In the genomic region with DNA sequence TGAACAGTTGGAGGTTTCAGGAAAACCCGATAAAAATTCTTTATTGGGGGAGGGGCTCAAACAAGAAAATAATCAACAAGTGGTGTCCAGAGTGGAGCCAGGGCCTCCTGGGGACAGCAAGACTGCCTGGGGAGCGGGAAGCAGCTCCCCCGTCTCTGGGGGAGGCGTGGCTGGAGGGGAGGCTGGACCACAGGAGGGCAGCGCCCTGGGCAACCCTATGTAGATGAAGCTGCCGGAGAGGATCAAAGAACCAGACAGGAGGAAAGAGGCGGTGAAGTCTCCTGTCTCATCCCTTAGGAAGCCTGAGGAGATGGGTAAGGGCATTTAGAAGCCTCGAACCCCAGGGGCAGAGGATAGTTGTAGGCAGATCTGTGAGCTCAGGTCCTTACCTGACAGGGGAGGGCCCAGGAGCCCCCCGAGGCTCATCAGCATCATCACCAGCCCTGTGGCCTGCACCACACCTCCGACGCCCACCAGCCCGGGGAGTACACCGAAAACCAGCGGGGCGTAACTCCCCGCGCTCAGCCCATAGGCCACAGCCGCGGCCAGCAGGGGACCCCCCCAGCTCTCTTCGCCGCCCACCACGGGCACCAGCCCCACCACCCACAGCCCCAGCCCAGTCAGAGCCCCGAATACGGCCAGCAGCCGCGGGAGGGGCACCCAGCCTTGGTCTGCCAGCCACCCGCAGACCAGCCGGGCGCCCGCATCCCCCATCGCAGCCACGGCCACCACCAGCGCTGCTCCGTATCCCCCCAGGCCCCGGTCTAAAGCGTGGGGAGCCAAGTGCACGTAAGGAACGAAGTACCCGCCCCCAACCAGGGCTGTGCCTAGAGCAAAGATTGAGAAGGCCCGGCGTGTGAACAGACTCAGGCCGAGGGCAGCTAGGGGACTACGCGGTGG, we compare ENCODE assay signal across 11 cellular contexts. TPM values are rescaled to one million over a fixed set of nuclear protein-coding genes. Genes with fewer than 3 reads are reported as not detected.
DNase-seq lines count a peak whose midpoint lies in the region; ATAC-seq, FAIRE-seq and TF ChIP-seq lines count a peak whose summit lies in the region.
"Had no signal": no experiment of that assay in that cellular context is flagged by ENCODE, and none has a peak within 500 bp of the region (broad histone marks: within the 10 kb centered on the region; RNA-seq: fewer than 3 reads in every experiment).

No MANE protein-coding gene starts in this region.

- H2AFZ ChIP-seq in endothelial cell of umbilical vein (ENCODE audit: low read depth, low read length) = peak overlapping the region; percentile 11
- H2AFZ ChIP-seq in neuronal stem cell (ENCODE audit: low read length) = no peak overlapping the region

- H3K4me2 ChIP-seq in endothelial cell of umbilical vein (ENCODE audit: insufficient read depth, low read length) (no peak overlapping the region), neuronal stem cell (ENCODE audit: insufficient read depth, low read length, poor library complexity, severe bottlenecking) (peak overlapping the region; percentile 33)

- H3K36me3 ChIP-seq in endothelial cell of umbilical vein (ENCODE audit: control insufficient read depth in 2 of 2, extremely low read depth in 1 of 2, insufficient read depth in 2 of 2, low read length in 2 of 2) (no peaks in the 10 kb centered on the region), neuronal stem cell (replicated peaks in 1 of 2; ENCODE audit: control insufficient read depth in 2 of 2, insufficient read depth in 2 of 2, low read length in 2 of 2) (no peaks in the 10 kb centered on the region), SJCRH30 (no peaks in the 10 kb centered on the region)

- H3K27ac Mint-ChIP-seq in Calu3 (ENCODE audit: unreplicated experiment) (peak overlapping the region; percentile 44), T-helper 17 cell (peak overlapping the region; percentile 78)

- intact Hi-C loops in Calu3 (cut with micrococcal nuclease; ENCODE audit: unreplicated experiment) = no loop called here
- intact Hi-C loops in endothelial cell of umbilical vein (cut with micrococcal nuclease) = no loop called here

- TF ChIP-seq POLR2A in endothelial cell of umbilical vein (IDR thresholded peaks at IDR 0.05; ENCODE audit: low read depth, low read length) = no peak

- no peaks in the 10 kb centered on the region for H3K79me2 ChIP-seq in endothelial cell of umbilical vein (ENCODE audit: control insufficient read depth, insufficient read depth, low read length)

- DNase-seq in Calu3 = no peak
- no peak for DNase-seq in T-helper 17 cell
- DNase-seq in endothelial cell of umbilical vein (ENCODE audit: low read depth, low spot score) = no peak
- no peak for DNase-seq in neuronal stem cell (ENCODE audit: low spot score)
- DNase-seq in NCI-H2196 treated with DMSO at 0.1 percent for 48 hours (lab: John Stamatoyannopoulos, UW; ENCODE audit: unreplicated experiment) = no peak
- no peak for DNase-seq in SJCRH30
- no peak for DNase-seq in EL
- DNase-seq: NCI-H1092 treated with DMSO at 0.1 percent for 48 hours had no signal

- H3K18ac ChIP-seq in neuronal stem cell (ENCODE audit: low read length) = peak overlapping the region; percentile 95

- H4K91ac ChIP-seq in neuronal stem cell (ENCODE audit: low read depth, low read length, poor library complexity) = no peak overlapping the region

- CTCF ChIA-PET in Calu3 (lab: Charles Lee) = no interaction called here
- CTCF ChIA-PET in endothelial cell of umbilical vein (lab: Charles Lee) = interaction anchor here (0.6 to 0.8 kb wide), 2 partner anchors 176 to 255 kb away, joined by 3 read pairs; no protein-coding TSS in a partner anchor

- TF ChIP-seq CTCF in Calu3 (IDR thresholded peaks at IDR 0.05; ENCODE audit: unreplicated experiment) (no peak), endothelial cell of umbilical vein (IDR thresholded peaks at IDR 0.05; ENCODE audit: extremely low read depth in 1 of 2, insufficient read depth in 1 of 2, low read depth in 1 of 2, low read length in 2 of 2) (no peak)

- no peak overlapping the region for H3K27ac ChIP-seq in endothelial cell of umbilical vein (ENCODE audit: insufficient read depth, low read depth, low read length)
- no peak overlapping the region for H3K27ac ChIP-seq in neuronal stem cell (replicated peaks; ENCODE audit: low read length)
- no peak overlapping the region for H3K27ac ChIP-seq in SJCRH30

- H2BK12ac ChIP-seq in neuronal stem cell (ENCODE audit: low read length) = no peak overlapping the region

- no peak for FAIRE-seq in endothelial cell of umbilical vein (lab: Jason Lieb, UNC)

- H3K4me1 Mint-ChIP-seq in Calu3 (ENCODE audit: low read depth, unreplicated experiment) = peaks cover 21% of the 10 kb centered on the region
- H3K4me1 Mint-ChIP-seq in T-helper 17 cell = peaks cover 32% of the 10 kb centered on the region

- no peaks in the 10 kb centered on the region for H3K9me3 ChIP-seq in T-helper 17 cell (ENCODE audit: control insufficient read depth, low read length, poor library complexity, severe bottlenecking)
- no peaks in the 10 kb centered on the region for H3K9me3 ChIP-seq in endothelial cell of umbilical vein (replicated peaks; ENCODE audit: control insufficient read depth, insufficient read depth, low read length)
- peaks cover 0 to 7% of the 10 kb centered on the region in 2 donors for H3K9me3 ChIP-seq in neuronal stem cell (replicated peaks in 1 of 2; ENCODE audit: control insufficient read depth in 2 of 2, insufficient read depth in 1 of 2, low read depth in 1 of 2, low read length in 2 of 2)
- H3K9me3 ChIP-seq in SJCRH30 (replicated peaks) = no peaks in the 10 kb centered on the region

- no CpG with 5 or more reads among the region's 44 CpGs for WGBS in neuronal stem cell (ENCODE audit: extremely low coverage in 2 of 2, insufficient read length in 2 of 2, insufficient replicate concordance in 1 of 2), 2 donors

- H2BK15ac ChIP-seq in neuronal stem cell (ENCODE audit: low read length) = peak overlapping the region; percentile 85

- H3K36me3 Mint-ChIP-seq in Calu3 (ENCODE audit: insufficient read depth, unreplicated experiment) (peaks cover 32% of the 10 kb centered on the region), T-helper 17 cell (ENCODE audit: low read depth) (no peaks in the 10 kb centered on the region)

- peak; percentile 20 for ATAC-seq in T-helper 17 cell
- no peak for ATAC-seq in GM18498 (IDR thresholded peaks at IDR 0.05; ENCODE audit: unreplicated experiment)
- ATAC-seq: HCT116 had no signal

- peaks cover 3% of the 10 kb centered on the region for H3K79me1 ChIP-seq in neuronal stem cell (ENCODE audit: low read depth, low read length)

- no peak overlapping the region for H3K4ac ChIP-seq in neuronal stem cell (ENCODE audit: low read length)

- H3K9ac ChIP-seq in endothelial cell of umbilical vein (replicated peaks; ENCODE audit: extremely low read depth, insufficient read depth, low read length) (no peak overlapping the region), neuronal stem cell (ENCODE audit: low read depth, low read length, poor library complexity) (peak overlapping the region; percentile 21)

- BruUV-seq in Calu3 (replicated peaks; lab: Mats Ljungman, UMichigan) (no TSS peak), endothelial cell of umbilical vein (replicated peaks; lab: Mats Ljungman, UMichigan) (no TSS peak)

- POLR2A ChIA-PET in endothelial cell of umbilical vein (lab: Charles Lee) = no interaction called here

- H2AK5ac ChIP-seq in neuronal stem cell (ENCODE audit: low read depth, low read length) = peak overlapping the region; percentile 94

- H3K4me3 ChIP-seq in endothelial cell of umbilical vein (replicated peaks in 1 of 3; ENCODE audit: insufficient read depth in 1 of 3, low read depth in 1 of 3, low read length in 3 of 3) = no peak overlapping the region
- H3K4me3 ChIP-seq in neuronal stem cell (ENCODE audit: low read length in 2 of 2) = no peak overlapping the region
- H3K4me3 ChIP-seq in SJCRH30 = no peak overlapping the region

- dilution Hi-C loops in endothelial cell of umbilical vein (cut with MboI; ENCODE audit: extremely low pct_ligation_motif_present, low sequenced_read_pairs) = no loop called here

- no peak overlapping the region for H2BK5ac ChIP-seq in neuronal stem cell (ENCODE audit: low read length)

- peak overlapping the region; percentile 71 for H3K14ac ChIP-seq in neuronal stem cell (ENCODE audit: low read length)

- H4K20me1 ChIP-seq in endothelial cell of umbilical vein (replicated peaks; ENCODE audit: control insufficient read depth, extremely low read depth, insufficient read depth, low read length) = no peaks in the 10 kb centered on the region

- H3K4me3 Mint-ChIP-seq in Calu3 (ENCODE audit: low read depth, unreplicated experiment) = peak overlapping the region; percentile 32
- peak overlapping the region; percentile 86 for H3K4me3 Mint-ChIP-seq in T-helper 17 cell

- H2BK120ac ChIP-seq in neuronal stem cell (ENCODE audit: low read depth, low read length) = no peak overlapping the region

- peak overlapping the region; percentile 65 for H4K8ac ChIP-seq in neuronal stem cell (ENCODE audit: low read depth, low read length)

- H3K9me3 Mint-ChIP-seq in Calu3 (ENCODE audit: low read depth, unreplicated experiment) = no peaks in the 10 kb centered on the region

- H3K27me3 Mint-ChIP-seq in Calu3 (ENCODE audit: unreplicated experiment) = no peaks in the 10 kb centered on the region
- no peaks in the 10 kb centered on the region for H3K27me3 Mint-ChIP-seq in T-helper 17 cell

- no peaks in the 10 kb centered on the region for H3K9me1 ChIP-seq in endothelial cell of umbilical vein (replicated peaks; ENCODE audit: control insufficient read depth, extremely low read depth, insufficient read depth, low read length)

- H3K23ac ChIP-seq in neuronal stem cell (ENCODE audit: low read depth, low read length, poor library complexity) = peak overlapping the region; percentile 95

- H3K4me1 ChIP-seq in endothelial cell of umbilical vein (ENCODE audit: control insufficient read depth, extremely low read depth, insufficient read depth, low read length) (peaks cover 32% of the 10 kb centered on the region), neuronal stem cell (ENCODE audit: control insufficient read depth in 2 of 2, insufficient read depth in 1 of 2, low read depth in 1 of 2, low read length in 2 of 2) (peaks cover 15 to 26% of the 10 kb centered on the region in 2 donors), SJCRH30 (no peaks in the 10 kb centered on the region)

- H3K27me3 ChIP-seq in endothelial cell of umbilical vein (ENCODE audit: control insufficient read depth in 2 of 2, insufficient read depth in 2 of 2, low read length in 2 of 2) (no peaks in the 10 kb centered on the region), neuronal stem cell (ENCODE audit: control insufficient read depth in 3 of 3, insufficient read depth in 3 of 3, low read depth in 1 of 3, low read length in 3 of 3) (peaks cover 0 to 48% (median 21%) of the 10 kb centered on the region in 3 experiments), SJCRH30 (no peaks in the 10 kb centered on the region)

RNA-seq across cellular contexts. Expression of gene SLC16A11, which starts 2.0 kb away (rescaled TPM):
- total RNA-seq in Calu3 (2022) = not detected in 2 replicates
- under 1 TPM in 1 of 2 donors, not detected in 1; 0.40 TPM for total RNA-seq in T-helper 17 cell
- total RNA-seq in endothelial cell of umbilical vein = 0.53 and 0.95 TPM in 2 replicates
- 1.1 and 1.4 TPM in 2 replicates for polyA plus RNA-seq in endothelial cell of umbilical vein
- polyA plus RNA-seq in endothelial cell of umbilical vein (2011; cell fraction: cytosol; rRNA removed) = 0.52 and 0.68 TPM in 2 replicates
- 1.8 and 2.0 TPM in 2 replicates for polyA plus RNA-seq in endothelial cell of umbilical vein (2011; cell fraction: nucleus; rRNA removed)
- 0.21 and 0.46 TPM in 2 replicates for polyA plus RNA-seq in endothelial cell of umbilical vein (2012)
- not detected in 2 replicates for polyA minus RNA-seq in endothelial cell of umbilical vein
- polyA minus RNA-seq in endothelial cell of umbilical vein (2011; cell fraction: cytosol; rRNA and poly(A)+ RNA removed) = not detected
- polyA minus RNA-seq in endothelial cell of umbilical vein (2011; cell fraction: nucleus; rRNA and poly(A)+ RNA removed) = 1.2 TPM in 1 of 2 replicates, not detected in the other
- polyA plus RNA-seq in neuronal stem cell (2013, experiment 1 of 2) = 0.04 TPM
- 0.03 TPM for polyA plus RNA-seq in neuronal stem cell (2013, experiment 2 of 2)
- not detected in 2 replicates for total RNA-seq in SJCRH30 (2014; rRNA removed; shearing (Covaris generic))

RNA-seq across cellular contexts. Expression of gene SLC16A13, which starts 6.0 kb away (rescaled TPM):
- 10.4 and 11.6 TPM in 2 replicates for total RNA-seq in Calu3 (2022)
- total RNA-seq in T-helper 17 cell = 1 to 10 TPM; 3.3 to 4.6 TPM
- total RNA-seq in endothelial cell of umbilical vein = 18.6 and 24.7 TPM in 2 replicates
- 16.8 and 18.4 TPM in 2 replicates for polyA plus RNA-seq in endothelial cell of umbilical vein
- 6.4 and 8.0 TPM in 2 replicates for polyA plus RNA-seq in endothelial cell of umbilical vein (2011; cell fraction: cytosol; rRNA removed)
- 8.8 and 10.8 TPM in 2 replicates for polyA plus RNA-seq in endothelial cell of umbilical vein (2011; cell fraction: nucleus; rRNA removed)
- 7.9 and 12.0 TPM in 2 replicates for polyA plus RNA-seq in endothelial cell of umbilical vein (2012)
- polyA minus RNA-seq in endothelial cell of umbilical vein = 13.8 and 17.9 TPM in 2 replicates
- polyA minus RNA-seq in endothelial cell of umbilical vein (2011; cell fraction: cytosol; rRNA and poly(A)+ RNA removed) = 1.8 TPM
- polyA minus RNA-seq in endothelial cell of umbilical vein (2011; cell fraction: nucleus; rRNA and poly(A)+ RNA removed) = 5.2 and 6.5 TPM in 2 replicates
- 3.0 TPM for polyA plus RNA-seq in neuronal stem cell (2013, experiment 1 of 2)
- polyA plus RNA-seq in neuronal stem cell (2013, experiment 2 of 2) = 3.4 TPM
- total RNA-seq in SJCRH30 (2014; rRNA removed; shearing (Covaris generic)) = 0.23 and 0.47 TPM in 2 replicates

RNA-seq across cellular contexts. Expression of gene BCL6B, which starts 19.0 kb away (rescaled TPM):
- total RNA-seq in Calu3 (2022) (not detected in 2 replicates), T-helper 17 cell (under 1 TPM in 1 of 2 donors, not detected in 1; 0.17 TPM), endothelial cell of umbilical vein (160 and 163 TPM in 2 replicates)
- polyA plus RNA-seq in endothelial cell of umbilical vein = 93.5 and 94.5 TPM in 2 replicates
- 43.3 and 56.6 TPM in 2 replicates for polyA plus RNA-seq in endothelial cell of umbilical vein (2011; cell fraction: cytosol; rRNA removed)
- polyA plus RNA-seq in endothelial cell of umbilical vein (2011; cell fraction: nucleus; rRNA removed) = 146 and 202 TPM in 2 replicates
- 100 and 123 TPM in 2 replicates for polyA plus RNA-seq in endothelial cell of umbilical vein (2012)
- polyA minus RNA-seq in endothelial cell of umbilical vein = 66.4 and 74.7 TPM in 2 replicates
- polyA minus RNA-seq in endothelial cell of umbilical vein (2011; cell fraction: cytosol; rRNA and poly(A)+ RNA removed) = not detected
- polyA minus RNA-seq in endothelial cell of umbilical vein (2011; cell fraction: nucleus; rRNA and poly(A)+ RNA removed) = 69.6 and 113 TPM in 2 replicates
- 3.1 TPM for polyA plus RNA-seq in neuronal stem cell (2013, experiment 1 of 2)
- 2.8 TPM for polyA plus RNA-seq in neuronal stem cell (2013, experiment 2 of 2)
- 0.02 TPM in 1 of 2 replicates, not detected in the other for total RNA-seq in SJCRH30 (2014; rRNA removed; shearing (Covaris generic))

RNA-seq across cellular contexts. Expression of gene RNASEK, which starts 29.4 kb away (rescaled TPM):
- 120 and 124 TPM in 2 replicates for total RNA-seq in Calu3 (2022)
- total RNA-seq in T-helper 17 cell = 100 to 1,000 TPM; 141 to 150 TPM
- total RNA-seq in endothelial cell of umbilical vein = 272 and 287 TPM in 2 replicates
- polyA plus RNA-seq in endothelial cell of umbilical vein = 309 and 319 TPM in 2 replicates
- polyA plus RNA-seq in endothelial cell of umbilical vein (2011; cell fraction: cytosol; rRNA removed) = 279 and 315 TPM in 2 replicates
- 116 and 141 TPM in 2 replicates for polyA plus RNA-seq in endothelial cell of umbilical vein (2011; cell fraction: nucleus; rRNA removed)
- polyA plus RNA-seq in endothelial cell of umbilical vein (2012) = 589 and 679 TPM in 2 replicates
- polyA minus RNA-seq in endothelial cell of umbilical vein = 196 and 216 TPM in 2 replicates
- polyA minus RNA-seq in endothelial cell of umbilical vein (2011; cell fraction: cytosol; rRNA and poly(A)+ RNA removed) = 135 TPM
- 63.9 and 81.2 TPM in 2 replicates for polyA minus RNA-seq in endothelial cell of umbilical vein (2011; cell fraction: nucleus; rRNA and poly(A)+ RNA removed)
- 400 TPM for polyA plus RNA-seq in neuronal stem cell (2013, experiment 1 of 2)
- 390 TPM for polyA plus RNA-seq in neuronal stem cell (2013, experiment 2 of 2)
- total RNA-seq in SJCRH30 (2014; rRNA removed; shearing (Covaris generic)) = 97.2 and 103 TPM in 2 replicates

RNA-seq across cellular contexts. Expression of gene CLEC10A, which starts 38.2 kb away (rescaled TPM):
- total RNA-seq in Calu3 (2022) (not detected in 2 replicates), T-helper 17 cell (1 to 10 TPM in 1 of 2 donors, under 1 TPM in 1; 0.40 to 7.1 TPM), endothelial cell of umbilical vein (not detected in 2 replicates)
- polyA plus RNA-seq in endothelial cell of umbilical vein = 0.14 and 0.18 TPM in 2 replicates
- polyA plus RNA-seq in endothelial cell of umbilical vein (2011; cell fraction: cytosol; rRNA removed) = 0.17 and 0.18 TPM in 2 replicates
- polyA plus RNA-seq in endothelial cell of umbilical vein (2011; cell fraction: nucleus; rRNA removed) = 0.17 and 0.25 TPM in 2 replicates
- not detected in 2 replicates for polyA plus RNA-seq in endothelial cell of umbilical vein (2012)
- not detected in 2 replicates for polyA minus RNA-seq in endothelial cell of umbilical vein
- not detected for polyA minus RNA-seq in endothelial cell of umbilical vein (2011; cell fraction: cytosol; rRNA and poly(A)+ RNA removed)
- polyA minus RNA-seq in endothelial cell of umbilical vein (2011; cell fraction: nucleus; rRNA and poly(A)+ RNA removed) = not detected in 2 replicates
- not detected for polyA plus RNA-seq in neuronal stem cell (2013, experiment 1 of 2)
- polyA plus RNA-seq in neuronal stem cell (2013, experiment 2 of 2) = not detected
- total RNA-seq in SJCRH30 (2014; rRNA removed; shearing (Covaris generic)) = not detected in 2 replicates
- total RNA-seq: T-helper 1 cell treated with Interleukin-12 subunit alpha and Interleukin-12 subunit beta and Interleukin-4 antibody, amounts not matched to agents 30 ng/mL and 1 ng/mL, for 36 hours had no signal

Comparison
In these comparisons a context has a peak if more than half of its experiments do, and no peak if none do; other contexts are left out.
1. RNA of gene BCL6B, which starts 19.0 kb away (total RNA-seq): 160 to 163 TPM in endothelial cell of umbilical vein; 0.17 TPM in T-helper 17 cell, 0.02 TPM in SJCRH30 and not detected in Calu3; every median in the first group is over 100 times any median in the second.